In the genomic region with DNA sequence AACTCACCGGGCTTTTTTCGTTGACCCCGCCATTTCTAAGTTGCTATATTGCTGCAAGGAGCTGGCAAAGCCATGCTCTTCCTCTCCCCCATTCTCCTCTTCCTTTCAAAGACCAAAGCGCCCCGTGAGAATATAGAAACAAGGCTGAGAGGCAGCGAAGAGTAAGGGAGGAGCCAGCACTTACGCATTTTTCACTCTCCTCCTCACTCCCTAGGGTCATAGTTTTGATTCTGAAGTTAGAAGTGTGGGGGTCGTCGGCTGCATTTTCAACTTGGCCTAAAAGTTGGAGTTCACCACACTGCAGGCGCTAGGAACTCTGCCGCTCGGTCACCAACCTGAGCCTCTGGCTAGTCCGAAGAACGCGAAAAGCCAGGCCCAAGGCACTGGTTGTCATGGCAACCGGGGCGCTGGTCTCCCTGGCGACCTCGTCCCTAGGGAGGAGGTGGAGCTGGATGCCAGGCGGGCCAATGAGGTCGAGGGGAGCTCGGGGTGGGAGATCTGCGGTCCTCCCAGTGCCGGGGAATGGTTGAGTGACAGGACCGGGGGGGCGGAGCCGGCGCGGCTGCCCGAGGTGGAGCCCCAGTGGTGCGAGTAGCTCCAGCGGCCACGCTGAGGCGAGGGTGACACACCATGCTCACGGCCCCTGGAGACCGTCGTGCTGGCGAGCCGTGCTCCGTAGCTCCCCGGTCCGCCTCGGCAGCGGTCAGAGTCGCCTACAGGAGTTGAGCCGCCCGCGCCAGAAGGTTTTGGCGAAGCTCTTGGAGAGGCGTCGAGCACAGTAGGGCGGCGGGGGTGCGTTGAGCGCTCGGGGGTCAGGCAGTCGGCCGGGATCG, we compare ENCODE assay signal across 8 cellular contexts. TPM values are rescaled to one million over a fixed set of nuclear protein-coding genes. Genes with fewer than 3 reads are reported as not detected.
DNase-seq lines count a peak whose midpoint lies in the region; ATAC-seq and TF ChIP-seq lines count a peak whose summit lies in the region.

A gene with protein sequence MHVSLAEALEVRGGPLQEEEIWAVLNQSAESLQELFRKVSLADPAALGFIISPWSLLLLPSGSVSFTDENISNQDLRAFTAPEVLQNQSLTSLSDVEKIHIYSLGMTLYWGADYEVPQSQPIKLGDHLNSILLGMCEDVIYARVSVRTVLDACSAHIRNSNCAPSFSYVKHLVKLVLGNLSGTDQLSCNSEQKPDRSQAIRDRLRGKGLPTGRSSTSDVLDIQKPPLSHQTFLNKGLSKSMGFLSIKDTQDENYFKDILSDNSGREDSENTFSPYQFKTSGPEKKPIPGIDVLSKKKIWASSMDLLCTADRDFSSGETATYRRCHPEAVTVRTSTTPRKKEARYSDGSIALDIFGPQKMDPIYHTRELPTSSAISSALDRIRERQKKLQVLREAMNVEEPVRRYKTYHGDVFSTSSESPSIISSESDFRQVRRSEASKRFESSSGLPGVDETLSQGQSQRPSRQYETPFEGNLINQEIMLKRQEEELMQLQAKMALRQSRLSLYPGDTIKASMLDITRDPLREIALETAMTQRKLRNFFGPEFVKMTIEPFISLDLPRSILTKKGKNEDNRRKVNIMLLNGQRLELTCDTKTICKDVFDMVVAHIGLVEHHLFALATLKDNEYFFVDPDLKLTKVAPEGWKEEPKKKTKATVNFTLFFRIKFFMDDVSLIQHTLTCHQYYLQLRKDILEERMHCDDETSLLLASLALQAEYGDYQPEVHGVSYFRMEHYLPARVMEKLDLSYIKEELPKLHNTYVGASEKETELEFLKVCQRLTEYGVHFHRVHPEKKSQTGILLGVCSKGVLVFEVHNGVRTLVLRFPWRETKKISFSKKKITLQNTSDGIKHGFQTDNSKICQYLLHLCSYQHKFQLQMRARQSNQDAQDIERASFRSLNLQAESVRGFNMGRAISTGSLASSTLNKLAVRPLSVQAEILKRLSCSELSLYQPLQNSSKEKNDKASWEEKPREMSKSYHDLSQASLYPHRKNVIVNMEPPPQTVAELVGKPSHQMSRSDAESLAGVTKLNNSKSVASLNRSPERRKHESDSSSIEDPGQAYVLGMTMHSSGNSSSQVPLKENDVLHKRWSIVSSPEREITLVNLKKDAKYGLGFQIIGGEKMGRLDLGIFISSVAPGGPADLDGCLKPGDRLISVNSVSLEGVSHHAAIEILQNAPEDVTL (N-terminal part only) (plus strand): TSS at position 590 of the 833 bp plus-strand sequence. CDS start 40,942 bp downstream, outside the sequence.

- peak within 1 kb of the TSS; percentile 93 for H3K9ac ChIP-seq in neuronal stem cell (ENCODE audit: low read depth, low read length, poor library complexity)

- TF ChIP-seq CTCF in suprapubic skin (IDR thresholded peaks at IDR 0.05), result no peak

- no peak within 1 kb of the TSS for H4K8ac ChIP-seq in neuronal stem cell (ENCODE audit: low read depth, low read length)

- H2BK15ac ChIP-seq in neuronal stem cell (ENCODE audit: low read length), result peak within 1 kb of the TSS; percentile 91

- H3K27me3 ChIP-seq in neuronal stem cell (ENCODE audit: control insufficient read depth in 3 of 3, insufficient read depth in 3 of 3, low read depth in 1 of 3, low read length in 3 of 3), result no peaks in the 10 kb centered on the region
- H3K27me3 ChIP-seq in suprapubic skin, result no peaks in the 10 kb centered on the region

- H3K4me3 Mint-ChIP-seq in activated naive CD4-positive, alpha-beta T cell treated with anti-CD3 and anti-CD28 coated beads, Interleukin-2, amount 10 ng/mL, durations not matched to agents 7 days and 5 days, result peak within 1 kb of the TSS; percentile 60

- CTCF ChIA-PET in activated naive CD4-positive, alpha-beta T cell treated with anti-CD3 and anti-CD28 coated beads, Interleukin-2, amount 10 ng/mL, durations not matched to agents 7 days and 5 days (lab: Charles Lee), result interaction anchor here (1.2 kb wide), 1 partner anchor 94 kb away, joined by 3 read pairs; no protein-coding TSS in a partner anchor

- H3K9me3 ChIP-seq in neuronal stem cell (replicated peaks in 1 of 2; ENCODE audit: control insufficient read depth in 2 of 2, insufficient read depth in 1 of 2, low read depth in 1 of 2, low read length in 2 of 2) (peaks cover 0 to 6% of the 10 kb centered on the region in 2 donors), suprapubic skin (no peaks in the 10 kb centered on the region)

- no peaks in the 10 kb centered on the region for H3K36me3 Mint-ChIP-seq in activated naive CD4-positive, alpha-beta T cell treated with anti-CD3 and anti-CD28 coated beads, Interleukin-2, amount 10 ng/mL, durations not matched to agents 7 days and 5 days

- peaks cover 0 to 6% of the 10 kb centered on the region in 2 donors for H3K36me3 ChIP-seq in neuronal stem cell (replicated peaks in 1 of 2; ENCODE audit: control insufficient read depth in 2 of 2, insufficient read depth in 2 of 2, low read length in 2 of 2)
- H3K36me3 ChIP-seq in suprapubic skin, result no peaks in the 10 kb centered on the region

- peak within 1 kb of the TSS; percentile 100 for H2BK5ac ChIP-seq in neuronal stem cell (ENCODE audit: low read length)

- no peaks in the 10 kb centered on the region for H3K79me1 ChIP-seq in neuronal stem cell (ENCODE audit: low read depth, low read length)

- H4K91ac ChIP-seq in neuronal stem cell (ENCODE audit: low read depth, low read length, poor library complexity), result peak within 1 kb of the TSS; percentile 94

- TF ChIP-seq EP300 in suprapubic skin (IDR thresholded peaks at IDR 0.05), result no peak

- peak within 1 kb of the TSS; percentile 98 for H3K18ac ChIP-seq in neuronal stem cell (ENCODE audit: low read length)

- peak within 1 kb of the TSS; percentile 75 for H3K4me2 ChIP-seq in neuronal stem cell (ENCODE audit: insufficient read depth, low read length, poor library complexity, severe bottlenecking)

- no peaks in the 10 kb centered on the region for H3K9me3 Mint-ChIP-seq in activated naive CD4-positive, alpha-beta T cell treated with anti-CD3 and anti-CD28 coated beads, Interleukin-2, amount 10 ng/mL, durations not matched to agents 7 days and 5 days

- H3K4me1 Mint-ChIP-seq in activated naive CD4-positive, alpha-beta T cell treated with anti-CD3 and anti-CD28 coated beads, Interleukin-2, amount 10 ng/mL, durations not matched to agents 7 days and 5 days, result peaks cover 13% of the 10 kb centered on the region

- H3K14ac ChIP-seq in neuronal stem cell (ENCODE audit: low read length), result peak within 1 kb of the TSS; percentile 96

- peak within 1 kb of the TSS; percentile 79 for H2AK5ac ChIP-seq in neuronal stem cell (ENCODE audit: low read depth, low read length)

- H2AFZ ChIP-seq in neuronal stem cell (ENCODE audit: low read length), result peak within 1 kb of the TSS; percentile 82

- no peak within 1 kb of the TSS for H2BK12ac ChIP-seq in neuronal stem cell (ENCODE audit: low read length)

- WGBS in neuronal stem cell (ENCODE audit: extremely low coverage in 2 of 2, insufficient read length in 2 of 2, insufficient replicate concordance in 1 of 2), 2 donors, result no CpG with 5 or more reads among the region's 59 CpGs
- 3% methylated on average over 23 of the region's 59 CpGs for WGBS in suprapubic skin

- DNase-seq in DMS53 treated with DMSO at 0.1 percent for 48 hours (lab: John Stamatoyannopoulos, UW; ENCODE audit: unreplicated experiment) (peak; percentile 87), KG1 (lab: John Stamatoyannopoulos, UW) (peak; percentile 44), SIG-M5 treated with dmso at 0.1 percent for 504 hours (lab: John Stamatoyannopoulos, UW; ENCODE audit: unreplicated experiment) (peak; percentile 94), globus pallidus (ENCODE audit: low spot score) (peak; percentile 100), neuronal stem cell (ENCODE audit: low spot score) (peak; percentile 100), suprapubic skin (ENCODE audit: low spot score in 2 of 2) (peak; percentile 96 to 97)
- peak; percentile 53 for DNase-seq in activated naive CD4-positive, alpha-beta T cell treated with anti-CD3 and anti-CD28 coated beads, Interleukin-2, amount 10 ng/mL, durations not matched to agents 7 days and 5 days

- H3K27ac Mint-ChIP-seq in activated naive CD4-positive, alpha-beta T cell treated with anti-CD3 and anti-CD28 coated beads, Interleukin-2, amount 10 ng/mL, durations not matched to agents 7 days and 5 days, result no peak within 1 kb of the TSS

- H3K27ac ChIP-seq in neuronal stem cell (replicated peaks; ENCODE audit: low read length) (peak within 1 kb of the TSS; percentile 95), suprapubic skin (peak within 1 kb of the TSS; percentile 94)

- H2BK120ac ChIP-seq in neuronal stem cell (ENCODE audit: low read depth, low read length), result no peak within 1 kb of the TSS

- no peak within 1 kb of the TSS for H3K4ac ChIP-seq in neuronal stem cell (ENCODE audit: low read length)

- peak; percentile 95 for ATAC-seq in GM21737 (IDR thresholded peaks at IDR 0.05; ENCODE audit: unreplicated experiment)

- H3K27me3 Mint-ChIP-seq in activated naive CD4-positive, alpha-beta T cell treated with anti-CD3 and anti-CD28 coated beads, Interleukin-2, amount 10 ng/mL, durations not matched to agents 7 days and 5 days, result peaks cover 53% of the 10 kb centered on the region

- TF ChIP-seq POLR2A in suprapubic skin (IDR thresholded peaks at IDR 0.05), result peak; percentile 8 to 36

- H3K4me3 ChIP-seq in neuronal stem cell (ENCODE audit: low read length in 2 of 2) (peak within 1 kb of the TSS; percentile 85 to 96), suprapubic skin (peak within 1 kb of the TSS; percentile 95)

- peak within 1 kb of the TSS; percentile 99 for H3K23ac ChIP-seq in neuronal stem cell (ENCODE audit: low read depth, low read length, poor library complexity)

- H3K4me1 ChIP-seq in neuronal stem cell (ENCODE audit: control insufficient read depth in 2 of 2, insufficient read depth in 1 of 2, low read depth in 1 of 2, low read length in 2 of 2), result peaks cover 7 to 10% of the 10 kb centered on the region in 2 donors
- H3K4me1 ChIP-seq in suprapubic skin, result peaks cover 35% of the 10 kb centered on the region

RNA-seq across cellular contexts. Expression of the gene that starts here (rescaled TPM):
- polyA plus RNA-seq in neuronal stem cell (2013, experiment 1 of 2), result 50.7 TPM
- polyA plus RNA-seq in neuronal stem cell (2013, experiment 2 of 2), result 50.5 TPM
- 100 to 1,000 TPM in 3 of 4 donors, 10 to 100 TPM in 1; 97.3 to 146 (median 125) TPM for total RNA-seq in suprapubic skin

Comparison
In these comparisons a context has a peak if more than half of its experiments do, and no peak if none do; other contexts are left out.
1. Peak in every context shown above with its lines: DNase-seq, ATAC-seq, H3K4me3 ChIP-seq and H3K27ac ChIP-seq.
2. DNase-seq: peak in every context shown above with its lines; median percentile 100 in globus pallidus; 100 in neuronal stem cell; 96 in suprapubic skin; 94 in SIG-M5 treated with dmso at 0.1 percent for 504 hours; 87 in DMS53 treated with DMSO at 0.1 percent for 48 hours; 53 in activated naive CD4-positive, alpha-beta T cell treated with anti-CD3 and anti-CD28 coated beads, Interleukin-2, amount 10 ng/mL, durations not matched to agents 7 days and 5 days; 44 in KG1.